Comparison of ENCODE assay signal across 8 cellular contexts in the genomic region with DNA sequence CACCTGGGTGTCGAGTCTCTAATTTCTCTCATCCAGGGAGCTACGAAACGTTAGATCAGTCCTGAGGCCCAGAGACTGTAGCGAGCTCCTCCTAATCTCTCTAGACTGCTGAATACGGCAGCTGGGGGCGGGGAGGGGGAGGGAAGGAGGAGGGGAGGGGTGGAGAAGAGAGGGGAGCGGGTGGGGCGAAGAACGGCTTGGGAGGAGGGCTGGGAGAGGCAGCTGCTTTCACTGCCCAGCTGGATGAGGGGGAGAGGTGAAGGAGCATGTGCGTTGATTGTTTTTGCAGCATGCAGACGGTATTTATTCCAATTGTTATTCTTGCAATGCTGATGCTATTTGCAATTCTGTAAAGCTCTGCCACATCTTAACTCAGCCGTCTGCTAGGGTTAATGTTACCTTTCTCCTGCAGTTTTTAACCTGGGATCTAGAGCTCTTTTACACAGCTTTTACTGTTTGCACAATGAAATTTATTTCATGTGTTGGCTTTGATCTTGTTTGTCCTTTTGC. TPM values are rescaled to one million over a fixed set of nuclear protein-coding genes. Genes with fewer than 3 reads are reported as not detected.
DNase-seq lines count a peak whose midpoint lies in the region; ATAC-seq, FAIRE-seq and TF ChIP-seq lines count a peak whose summit lies in the region.

No MANE protein-coding gene starts in this region.

- intact Hi-C loops in body of pancreas (cut with DNase I) (no loop called here), left colon (cut with DNase I, micrococcal nuclease) (no loop called here), uterus (cut with DNase I; ENCODE audit: low total_unique reads) (no loop called here)

- 4% methylated on average over 10 to 12 of the region's 12 CpGs for WGBS in body of pancreas, 2 donors

- peak; percentile 45 for DNase-seq in D721Med (ENCODE audit: insufficient read length, low spot score)
- peak; percentile 43 to 85 for DNase-seq in NCI-H187 (lab: John Stamatoyannopoulos, UW)
- DNase-seq in body of pancreas: peak in 3 of 4 donors; percentile 31 to 64 (median 51)
- peak in 1 of 2 donors; percentile 7 for DNase-seq in left colon
- DNase-seq in uterus: no peak
- no peak for DNase-seq in activated CD4-positive, alpha-beta T cell treated with anti-CD3 and anti-CD28 coated beads for 1 hour

- peak; percentile 6 for FAIRE-seq in D721Med (lab: Jason Lieb, UNC)

- H3K27ac ChIP-seq in body of pancreas (peak overlapping the region in 2 of 4 donors; percentile 9 to 64), uterus (no peak overlapping the region)

- H3K9me3 ChIP-seq in body of pancreas: no peaks in the 10 kb centered on the region
- H3K9me3 ChIP-seq in uterus: no peaks in the 10 kb centered on the region

- no peak for TF ChIP-seq CTCF in D721Med (IDR thresholded peaks at IDR 0.05; ENCODE audit: insufficient read depth, missing control alignments)
- TF ChIP-seq CTCF in body of pancreas (IDR thresholded peaks at IDR 0.05): no peak
- TF ChIP-seq CTCF in uterus (IDR thresholded peaks at IDR 0.05): no peak

- no peaks in the 10 kb centered on the region for H3K27me3 ChIP-seq in body of pancreas
- H3K27me3 ChIP-seq in uterus: no peaks in the 10 kb centered on the region

- no peak for TF ChIP-seq POLR2A in body of pancreas (IDR thresholded peaks at IDR 0.05)
- no peak for TF ChIP-seq POLR2A in uterus (IDR thresholded peaks at IDR 0.05)

- peak overlapping the region; percentile 25 to 64 for H3K4me3 ChIP-seq in body of pancreas
- peak overlapping the region; percentile 8 to 11 for H3K4me3 ChIP-seq in uterus

- H3K4me1 ChIP-seq in body of pancreas (no peaks in the 10 kb centered on the region), uterus (no peaks in the 10 kb centered on the region)

- ATAC-seq in body of pancreas: peak; percentile 67
- peak; percentile 21 for ATAC-seq in left colon
- ATAC-seq in HG02885 (IDR thresholded peaks at IDR 0.05; ENCODE audit: poor library complexity, unreplicated experiment): no peak
- ATAC-seq in GM21526 (IDR thresholded peaks at IDR 0.05; ENCODE audit: low FRiP score, unreplicated experiment): no peak

- no peaks in the 10 kb centered on the region for H3K36me3 ChIP-seq in body of pancreas (replicated peaks in 1 of 2; ENCODE audit: insufficient read depth in 1 of 2, low read depth in 2 of 2)
- no peaks in the 10 kb centered on the region for H3K36me3 ChIP-seq in uterus

RNA-seq across cellular contexts. Expression of gene DNAJC6, which starts 0.8 kb away (rescaled TPM):
- total RNA-seq in body of pancreas (1 to 10 TPM in 1 of 2 donors, under 1 TPM in 1; 0.99 to 2.3 TPM), left colon (1 to 10 TPM; 2.7 to 3.1 TPM), uterus (10 to 100 TPM in 1 of 4 donors, 1 to 10 TPM in 3; 3.1 to 11.3 (median 4.2) TPM)

Comparison
In these comparisons a context has a peak if more than half of its experiments do, and no peak if none do; other contexts are left out.
1. DNase-seq: peak in D721Med (single experiment), NCI-H187 (2 of 2) and body of pancreas (3 of 4); none in uterus (0 of 2) and activated CD4-positive, alpha-beta T cell treated with anti-CD3 and anti-CD28 coated beads for 1 hour (single experiment).
2. ATAC-seq: peak in body of pancreas (single experiment) and left colon (single experiment); none in HG02885 (single experiment) and GM21526 (single experiment).